11 cellular contexts compared by ENCODE assay signal in genomic region chr10:83542774-83543291, GRCh38.
DNase-seq lines count a peak whose midpoint lies in the region; ATAC-seq, FAIRE-seq and TF ChIP-seq lines count a peak whose summit lies in the region.
"Had no signal": no experiment of that assay in that cellular context is flagged by ENCODE, and none has a peak within 500 bp of the region (broad histone marks: within the 10 kb centered on the region; RNA-seq: fewer than 3 reads in every experiment).

No MANE protein-coding gene starts in this region.

- ATAC-seq in HG03060 (IDR thresholded peaks at IDR 0.05; ENCODE audit: low read depth, unreplicated experiment), result peak; percentile 39
- ATAC-seq: A549; activated naive CD8-positive, alpha-beta T cell treated with anti-CD3 and anti-CD28 coated beads, Interleukin-2, amount 50 U/mL, for 24 hours; T-helper 17 cell had no signal

- H3K36me3 ChIP-seq in astrocyte (ENCODE audit: insufficient read depth, low read length) (no peaks in the 10 kb centered on the region), smooth muscle cell (ENCODE audit: low read depth) (no peaks in the 10 kb centered on the region), BE2C (no peaks in the 10 kb centered on the region)

- H4K20me1 ChIP-seq in astrocyte (ENCODE audit: insufficient read depth, low read length) (no peaks in the 10 kb centered on the region), smooth muscle cell (ENCODE audit: low read depth) (no peaks in the 10 kb centered on the region)

- H3K4me2 ChIP-seq in astrocyte (ENCODE audit: low read length) (peak overlapping the region; percentile 11), smooth muscle cell (peak overlapping the region; percentile 45)
- H3K4me2 ChIP-seq: A549 had no signal

- no peaks in the 10 kb centered on the region for H3K9me3 Mint-ChIP-seq in astrocyte (ENCODE audit: unreplicated experiment)
- H3K9me3 Mint-ChIP-seq: activated naive CD8-positive, alpha-beta T cell treated with anti-CD3 and anti-CD28 coated beads, Interleukin-2, amount 50 U/mL, for 24 hours had no signal

- no peak for FAIRE-seq in astrocyte (lab: Jason Lieb, UNC)
- FAIRE-seq: A549 had no signal

- H3K4me1 ChIP-seq in astrocyte (ENCODE audit: insufficient read depth, low read length) (peaks cover 51% of the 10 kb centered on the region), smooth muscle cell (ENCODE audit: low read depth) (peaks cover 52% of the 10 kb centered on the region), BE2C (peaks cover 40% of the 10 kb centered on the region)
- H3K4me1 ChIP-seq: A549 had no signal

- no peaks in the 10 kb centered on the region for H3K27me3 ChIP-seq in astrocyte (ENCODE audit: insufficient read depth, low read length)
- no peaks in the 10 kb centered on the region for H3K27me3 ChIP-seq in smooth muscle cell (ENCODE audit: low read depth)
- H3K27me3 ChIP-seq in BE2C, result no peaks in the 10 kb centered on the region

- H3K27ac ChIP-seq in astrocyte (ENCODE audit: low read depth, low read length) (peak overlapping the region; percentile 60), smooth muscle cell (ENCODE audit: low read depth) (peak overlapping the region; percentile 80)
- H3K27ac ChIP-seq: A549 had no signal

- peaks cover 5% of the 10 kb centered on the region for H3F3A ChIP-seq in smooth muscle cell (ENCODE audit: low read depth)

- TF ChIP-seq CTCF in astrocyte (IDR thresholded peaks at IDR 0.05; ENCODE audit: insufficient read depth, low read depth, low read length), result no peak
- no peak for TF ChIP-seq CTCF in smooth muscle cell (IDR thresholded peaks at IDR 0.05; ENCODE audit: borderline replicate concordance, insufficient read depth, poor library complexity, severe bottlenecking)
- no peak for TF ChIP-seq CTCF in BE2C (IDR thresholded peaks at IDR 0.05; ENCODE audit: low read depth, low read length)

- H3K27ac Mint-ChIP-seq in astrocyte (ENCODE audit: unreplicated experiment), result peak overlapping the region; percentile 84
- H3K27ac Mint-ChIP-seq: activated naive CD8-positive, alpha-beta T cell treated with anti-CD3 and anti-CD28 coated beads, Interleukin-2, amount 50 U/mL, for 24 hours; T-helper 17 cell had no signal

- H3K4me3 Mint-ChIP-seq in astrocyte (ENCODE audit: unreplicated experiment), result no peak overlapping the region
- H3K4me3 Mint-ChIP-seq: activated naive CD8-positive, alpha-beta T cell treated with anti-CD3 and anti-CD28 coated beads, Interleukin-2, amount 50 U/mL, for 24 hours; T-helper 17 cell had no signal

- WGBS in smooth muscle cell (ENCODE audit: low lambda C conversion rate), result 34% methylated on average over 2 of the region's 2 CpGs

- no peak overlapping the region for H3K4me3 ChIP-seq in astrocyte (ENCODE audit: insufficient read depth, low read depth, low read length)
- no peak overlapping the region for H3K4me3 ChIP-seq in smooth muscle cell
- H3K4me3 ChIP-seq in BE2C (ENCODE audit: low read depth, low read length), result no peak overlapping the region
- H3K4me3 ChIP-seq: A549 had no signal

- no peak overlapping the region for H2AFZ ChIP-seq in astrocyte (ENCODE audit: low read depth, low read length)
- H2AFZ ChIP-seq in smooth muscle cell (ENCODE audit: low read depth), result no peak overlapping the region

- H3K27me3 Mint-ChIP-seq in astrocyte (ENCODE audit: low read depth, unreplicated experiment), result no peaks in the 10 kb centered on the region
- H3K27me3 Mint-ChIP-seq: activated naive CD8-positive, alpha-beta T cell treated with anti-CD3 and anti-CD28 coated beads, Interleukin-2, amount 50 U/mL, for 24 hours; T-helper 17 cell had no signal

- H3K9ac ChIP-seq in astrocyte (ENCODE audit: low read length), result peak overlapping the region; percentile 30
- no peak overlapping the region for H3K9ac ChIP-seq in smooth muscle cell (ENCODE audit: low read depth)

- peaks cover 72% of the 10 kb centered on the region for H3K4me1 Mint-ChIP-seq in astrocyte (ENCODE audit: low read depth, unreplicated experiment)
- H3K4me1 Mint-ChIP-seq: activated naive CD8-positive, alpha-beta T cell treated with anti-CD3 and anti-CD28 coated beads, Interleukin-2, amount 50 U/mL, for 24 hours; T-helper 17 cell had no signal

- peak; percentile 95 for DNase-seq in NCI-H82 (lab: John Stamatoyannopoulos, UW)
- no peak for DNase-seq in NCI-H82 treated with DMSO at 0.1 percent for 48 hours (lab: John Stamatoyannopoulos, UW; ENCODE audit: unreplicated experiment)
- peak; percentile 82 for DNase-seq in astrocyte (ENCODE audit: low read depth)
- DNase-seq in smooth muscle cell (lab: John Stamatoyannopoulos, UW; ENCODE audit: unreplicated experiment), result no peak
- no peak for DNase-seq in amygdala (lab: John Stamatoyannopoulos, UW)
- DNase-seq in BE2C, result no peak
- DNase-seq in cerebellar cortex (ENCODE audit: low spot score), result no peak
- DNase-seq: activated naive CD8-positive, alpha-beta T cell treated with anti-CD3 and anti-CD28 coated beads, Interleukin-2, amount 50 U/mL, for 24 hours; T-helper 17 cell had no signal

- no peaks in the 10 kb centered on the region for H3K79me2 ChIP-seq in astrocyte (ENCODE audit: insufficient read depth, low read length)
- H3K79me2 ChIP-seq in smooth muscle cell (ENCODE audit: low read depth), result no peaks in the 10 kb centered on the region

- no peaks in the 10 kb centered on the region for H3K9me3 ChIP-seq in astrocyte (ENCODE audit: insufficient read depth, low read depth, low read length)
- no peaks in the 10 kb centered on the region for H3K9me3 ChIP-seq in smooth muscle cell (replicated peaks; ENCODE audit: low read depth)
- H3K9me3 ChIP-seq in BE2C, result no peaks in the 10 kb centered on the region
- H3K9me3 ChIP-seq: A549 had no signal

- no peaks in the 10 kb centered on the region for H3K36me3 Mint-ChIP-seq in astrocyte (ENCODE audit: low read depth, unreplicated experiment)

Comparison
In these comparisons a context has a peak if more than half of its experiments do, and no peak if none do; other contexts are left out.
1. DNase-seq: peak in NCI-H82 (single experiment) and astrocyte (single experiment); none in NCI-H82 treated with DMSO at 0.1 percent for 48 hours (single experiment), smooth muscle cell (single experiment), amygdala (0 of 56), BE2C (single experiment) and cerebellar cortex (single experiment).